ENCODE assay signal across 10 cellular contexts in the genomic region with DNA sequence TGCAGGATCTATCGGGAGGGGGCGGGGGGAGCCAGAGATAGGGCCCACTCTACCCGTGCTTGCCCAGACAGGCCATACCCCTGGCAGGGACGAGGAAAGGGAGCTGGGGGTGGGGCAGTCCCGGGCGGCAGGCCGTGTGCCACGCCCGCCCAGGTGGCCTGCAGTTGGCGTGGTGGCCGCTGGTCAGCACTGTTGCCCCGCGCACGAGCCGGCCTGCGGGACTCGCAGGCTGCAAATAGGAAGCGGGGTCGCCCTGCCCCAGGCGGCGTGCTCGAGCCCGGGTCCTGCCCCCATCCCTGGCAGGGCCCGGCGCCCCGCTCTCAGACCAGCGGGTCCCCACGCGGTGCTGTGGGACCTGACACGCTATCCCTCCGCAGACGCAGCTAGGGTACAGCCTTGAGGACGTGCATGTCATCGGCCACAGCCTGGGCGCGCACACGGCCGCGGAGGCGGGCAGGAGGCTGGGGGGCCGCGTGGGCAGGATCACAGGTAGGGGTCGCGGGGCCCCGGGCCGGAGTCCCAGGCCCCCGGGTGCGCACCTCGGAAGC. TPM values are rescaled to one million over a fixed set of nuclear protein-coding genes. Genes with fewer than 3 reads are reported as not detected.
A peak's percentile ranks its signal among the peaks of the same experiment; 100 is the strongest.
DNase-seq lines count a peak whose midpoint lies in the region; ATAC-seq, FAIRE-seq and TF ChIP-seq lines count a peak whose summit lies in the region.
"Had no signal": no experiment of that assay in that cellular context is flagged by ENCODE, and none has a peak within 500 bp of the region (broad histone marks: within the 10 kb centered on the region; RNA-seq: fewer than 3 reads in every experiment).

No MANE protein-coding gene starts in this region.

- no CpG with 5 or more reads among the region's 49 CpGs for WGBS in neuronal stem cell (ENCODE audit: extremely low coverage in 2 of 2, insufficient read length in 2 of 2, insufficient replicate concordance in 1 of 2), 2 donors

- no peaks in the 10 kb centered on the region for H3K36me3 Mint-ChIP-seq in activated CD4-positive, alpha-beta memory T cell treated with anti-CD3 and anti-CD28 coated beads for 36 hours

- DNase-seq in NCI-H69 (lab: John Stamatoyannopoulos, UW) (peak; percentile 28), frontal cortex (ENCODE audit: low spot score in 2 of 2) (peak; percentile 52 to 55), neuronal stem cell (ENCODE audit: low spot score) (peak; percentile 33), NCI-H2196 treated with DMSO at 0.1 percent for 48 hours (lab: John Stamatoyannopoulos, UW; ENCODE audit: unreplicated experiment) (no peak)
- DNase-seq in activated CD4-positive, alpha-beta memory T cell treated with anti-CD3 and anti-CD28 coated beads for 36 hours: no peak
- DNase-seq in activated naive CD4-positive, alpha-beta T cell (lab: John Stamatoyannopoulos, UW): no peak

- peaks cover 0 to 9% of the 10 kb centered on the region in 2 donors for H3K4me1 ChIP-seq in neuronal stem cell (ENCODE audit: control insufficient read depth in 2 of 2, insufficient read depth in 1 of 2, low read depth in 1 of 2, low read length in 2 of 2)

- intact Hi-C loops in activated CD4-positive, alpha-beta memory T cell treated with anti-CD3 and anti-CD28 coated beads for 36 hours (cut with micrococcal nuclease): no loop called here

- H3K9ac ChIP-seq in neuronal stem cell (ENCODE audit: low read depth, low read length, poor library complexity): peak overlapping the region; percentile 74

- H4K8ac ChIP-seq in neuronal stem cell (ENCODE audit: low read depth, low read length): no peak overlapping the region

- H2BK15ac ChIP-seq in neuronal stem cell (ENCODE audit: low read length): peak overlapping the region; percentile 2

- H3K4me2 ChIP-seq in neuronal stem cell (ENCODE audit: insufficient read depth, low read length, poor library complexity, severe bottlenecking): peak overlapping the region; percentile 81

- H3K27ac ChIP-seq in C4-2B: peak overlapping the region; percentile 15; the same call in 1 of the 2 replicates
- no peak overlapping the region for H3K27ac ChIP-seq in neuronal stem cell (replicated peaks; ENCODE audit: low read length)
- H3K27ac ChIP-seq: neutrophil had no signal

- no peak overlapping the region for H4K91ac ChIP-seq in neuronal stem cell (ENCODE audit: low read depth, low read length, poor library complexity)

- TF ChIP-seq CTCF in C4-2B (conservative IDR thresholded peaks at IDR 0.05): peak; percentile 98

- H3K14ac ChIP-seq in neuronal stem cell (ENCODE audit: low read length): peak overlapping the region; percentile 44

- H3K27me3 Mint-ChIP-seq in activated CD4-positive, alpha-beta memory T cell treated with anti-CD3 and anti-CD28 coated beads for 36 hours: peaks cover 18% of the 10 kb centered on the region

- peaks cover 0 to 37% (median 0%) of the 10 kb centered on the region in 3 experiments for H3K27me3 ChIP-seq in neuronal stem cell (ENCODE audit: control insufficient read depth in 3 of 3, insufficient read depth in 3 of 3, low read depth in 1 of 3, low read length in 3 of 3)

- H2BK120ac ChIP-seq in neuronal stem cell (ENCODE audit: low read depth, low read length): no peak overlapping the region

- H2AFZ ChIP-seq in neuronal stem cell (ENCODE audit: low read length): peak overlapping the region; percentile 82

- CTCF ChIA-PET in activated CD4-positive, alpha-beta memory T cell treated with anti-CD3 and anti-CD28 coated beads for 36 hours (lab: Charles Lee): no interaction called here

- no peaks in the 10 kb centered on the region for H3K9me3 Mint-ChIP-seq in activated CD4-positive, alpha-beta memory T cell treated with anti-CD3 and anti-CD28 coated beads for 36 hours

- H3K4me1 Mint-ChIP-seq in activated CD4-positive, alpha-beta memory T cell treated with anti-CD3 and anti-CD28 coated beads for 36 hours (ENCODE audit: low read depth): no peaks in the 10 kb centered on the region

- H3K4ac ChIP-seq in neuronal stem cell (ENCODE audit: low read length): no peak overlapping the region

- H3K9me3 ChIP-seq in neuronal stem cell (replicated peaks in 1 of 2; ENCODE audit: control insufficient read depth in 2 of 2, insufficient read depth in 1 of 2, low read depth in 1 of 2, low read length in 2 of 2): no peaks in the 10 kb centered on the region
- H3K9me3 ChIP-seq: neutrophil had no signal

- H3K27ac Mint-ChIP-seq in activated CD4-positive, alpha-beta memory T cell treated with anti-CD3 and anti-CD28 coated beads for 36 hours: no peak overlapping the region

- no peak overlapping the region for H2BK12ac ChIP-seq in neuronal stem cell (ENCODE audit: low read length)

- POLR2A ChIA-PET in activated CD4-positive, alpha-beta memory T cell treated with anti-CD3 and anti-CD28 coated beads for 36 hours (lab: Charles Lee): no interaction called here

- H3K4me3 Mint-ChIP-seq in activated CD4-positive, alpha-beta memory T cell treated with anti-CD3 and anti-CD28 coated beads for 36 hours: no peak overlapping the region

- no peaks in the 10 kb centered on the region for H3K36me3 ChIP-seq in neuronal stem cell (replicated peaks in 1 of 2; ENCODE audit: control insufficient read depth in 2 of 2, insufficient read depth in 2 of 2, low read length in 2 of 2)
- H3K36me3 ChIP-seq: neutrophil had no signal

- no peak overlapping the region for H3K23ac ChIP-seq in neuronal stem cell (ENCODE audit: low read depth, low read length, poor library complexity)

- no peaks in the 10 kb centered on the region for H3K79me1 ChIP-seq in neuronal stem cell (ENCODE audit: low read depth, low read length)

- H3K4me3 ChIP-seq in neuronal stem cell (ENCODE audit: low read length in 2 of 2): peak overlapping the region in 1 of 2 donors; percentile 73

- H2AK5ac ChIP-seq in neuronal stem cell (ENCODE audit: low read depth, low read length): no peak overlapping the region

- H2BK5ac ChIP-seq in neuronal stem cell (ENCODE audit: low read length): no peak overlapping the region

- no peak for FAIRE-seq in frontal cortex (lab: Jason Lieb, UNC)

- no peak for ATAC-seq in GM19395 (IDR thresholded peaks at IDR 0.05; ENCODE audit: unreplicated experiment)

- peak overlapping the region; percentile 93 for H3K18ac ChIP-seq in neuronal stem cell (ENCODE audit: low read length)

RNA-seq across cellular contexts. Expression of a gene that starts 6.7 kb away (rescaled TPM):
- total RNA-seq in frontal cortex: not detected
- polyA plus RNA-seq in neuronal stem cell (2013, experiment 1 of 2): 0.29 TPM
- 0.29 TPM for polyA plus RNA-seq in neuronal stem cell (2013, experiment 2 of 2)
- not detected for total RNA-seq in activated CD4-positive, alpha-beta memory T cell treated with anti-CD3 and anti-CD28 coated beads for 36 hours
- total RNA-seq: RPMI7951 had no signal

RNA-seq across cellular contexts. Expression of a gene that starts 36.7 kb away (rescaled TPM):
- not detected for total RNA-seq in frontal cortex
- not detected for polyA plus RNA-seq in neuronal stem cell (2013, experiment 1 of 2)
- not detected for polyA plus RNA-seq in neuronal stem cell (2013, experiment 2 of 2)
- total RNA-seq in activated CD4-positive, alpha-beta memory T cell treated with anti-CD3 and anti-CD28 coated beads for 36 hours: not detected
- total RNA-seq: RPMI7951 had no signal

Comparison
In these comparisons a context has a peak if more than half of its experiments do, and no peak if none do; other contexts are left out.
1. DNase-seq: peak in NCI-H69 (single experiment), frontal cortex (2 of 2) and neuronal stem cell (single experiment); none in activated CD4-positive, alpha-beta memory T cell treated with anti-CD3 and anti-CD28 coated beads for 36 hours (single experiment), NCI-H2196 treated with DMSO at 0.1 percent for 48 hours (single experiment) and activated naive CD4-positive, alpha-beta T cell (0 of 4).